8 cellular contexts compared by ENCODE assay signal in the genomic region with DNA sequence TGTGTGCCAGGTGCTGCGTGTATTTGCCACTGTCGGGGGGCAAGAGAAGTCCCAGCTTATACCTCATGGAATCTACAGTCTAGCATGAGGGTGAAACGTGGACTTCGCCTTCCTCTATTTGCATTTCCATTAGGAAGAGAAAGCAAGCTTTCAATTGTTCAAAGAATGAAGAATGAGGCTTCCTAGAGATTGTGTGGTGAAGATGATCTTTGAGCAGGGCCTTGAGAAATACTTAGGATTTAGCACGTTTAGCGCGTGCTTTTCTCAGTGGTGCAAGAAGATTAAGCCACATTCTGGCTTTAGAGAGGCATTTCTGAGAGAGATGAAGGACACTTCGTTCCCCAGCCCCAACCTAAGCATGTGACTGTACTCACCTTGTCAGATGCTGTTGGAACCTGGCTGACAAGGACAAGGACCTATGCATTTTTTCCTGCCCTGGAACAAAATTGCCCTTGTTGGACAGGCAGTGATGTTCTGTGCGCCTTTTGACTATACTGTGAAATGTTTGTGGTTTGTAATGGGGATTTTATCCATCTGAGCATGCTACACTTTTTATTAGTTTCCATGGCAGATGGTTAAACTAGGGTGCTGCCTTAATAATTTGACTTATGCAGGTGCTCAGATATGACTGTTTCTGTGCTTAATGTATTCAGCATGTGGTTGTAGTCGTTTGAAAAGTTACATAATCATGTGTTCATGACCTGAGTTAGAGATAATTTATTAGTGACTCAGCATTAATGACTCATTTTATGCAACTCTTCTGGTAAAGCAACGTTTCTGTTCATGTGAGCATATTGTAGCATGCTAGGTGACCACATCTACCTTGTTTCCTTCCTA. TPM values are rescaled to one million over a fixed set of nuclear protein-coding genes. Genes with fewer than 3 reads are reported as not detected.
DNase-seq lines count a peak whose midpoint lies in the region; ATAC-seq and TF ChIP-seq lines count a peak whose summit lies in the region.

No MANE protein-coding gene starts in this region.

- no peaks in the 10 kb centered on the region for H3K27me3 Mint-ChIP-seq in endothelial cell (ENCODE audit: unreplicated experiment)

- H3K36me3 ChIP-seq in SK-N-MC (ENCODE audit: insufficient read depth, low read length) (peaks cover 6% of the 10 kb centered on the region), H7 (replicated peaks; ENCODE audit: control insufficient read depth, insufficient read depth, low read length) (no peaks in the 10 kb centered on the region)

- DNase-seq in ACHN (peak; percentile 28), SK-N-MC (ENCODE audit: low read depth, low spot score) (peak; percentile 61), left colon (no peak), endothelial cell (ENCODE audit: low spot score) (no peak), DMS114 treated with DMSO at 0.1 percent for 48 hours (lab: John Stamatoyannopoulos, UW; ENCODE audit: unreplicated experiment) (no peak), H7 (no peak)

- no peak for TF ChIP-seq CTCF in endothelial cell (IDR thresholded peaks at IDR 0.05; ENCODE audit: unreplicated experiment)

- ATAC-seq in GM18858 (IDR thresholded peaks at IDR 0.05; ENCODE audit: unreplicated experiment) (peak; percentile 75), HG02938 (IDR thresholded peaks at IDR 0.05; ENCODE audit: unreplicated experiment) (peak; percentile 85), left colon (peak; percentile 41)

- peak overlapping the region; percentile 81 for H3K27ac ChIP-seq in SK-N-MC

- H3K9me3 ChIP-seq in SK-N-MC (ENCODE audit: low read depth, low read length), result no peaks in the 10 kb centered on the region

- intact Hi-C loops in left colon (cut with DNase I, micrococcal nuclease), result no loop called here

- no peak overlapping the region for H3K27ac Mint-ChIP-seq in endothelial cell (ENCODE audit: unreplicated experiment)

- H3K4me3 ChIP-seq in SK-N-MC, result peak overlapping the region; percentile 39
- no peak overlapping the region for H3K4me3 ChIP-seq in H7 (ENCODE audit: insufficient read depth, low read depth, low read length)

- H3K36me3 Mint-ChIP-seq in endothelial cell (ENCODE audit: low read depth, unreplicated experiment), result no peaks in the 10 kb centered on the region

- no peak overlapping the region for H3K4me3 Mint-ChIP-seq in endothelial cell (ENCODE audit: unreplicated experiment)

- H3K4me1 Mint-ChIP-seq in endothelial cell (ENCODE audit: unreplicated experiment), result peaks cover 7% of the 10 kb centered on the region

- no peaks in the 10 kb centered on the region for H3K27me3 ChIP-seq in H7 (ENCODE audit: control insufficient read depth, insufficient read depth, low read length)

- H3K9me3 Mint-ChIP-seq in endothelial cell (ENCODE audit: unreplicated experiment), result no peaks in the 10 kb centered on the region

- H3K9ac ChIP-seq in SK-N-MC (ENCODE audit: insufficient read length), result no peak overlapping the region

- in situ Hi-C loops in ACHN (cut with HindIII; ENCODE audit: low pct_ligation_motif_present, low pct_unique_long_range_greater_than_20kb, low sequenced_read_pairs), result no loop called here

RNA-seq across cellular contexts. Expression of gene TULP4, which starts 10.7 kb away (rescaled TPM):
- 10 to 100 TPM; 69.2 to 77.5 TPM for total RNA-seq in left colon
- 117 TPM for total RNA-seq in endothelial cell (ENCODE audit: unreplicated experiment)
- 31.4 and 40.1 TPM in 2 replicates for total RNA-seq in H7 (2014; rRNA removed; shearing (Covaris generic))

Comparison
In these comparisons a context has a peak if more than half of its experiments do, and no peak if none do; other contexts are left out.
1. DNase-seq: peak in ACHN (single experiment) and SK-N-MC (single experiment); none in left colon (0 of 2), endothelial cell (single experiment), DMS114 treated with DMSO at 0.1 percent for 48 hours (single experiment) and H7 (single experiment).
2. Peak in every context shown above with its lines, with median percentiles within 50 percentile points of each other: ATAC-seq.